In the genomic region with DNA sequence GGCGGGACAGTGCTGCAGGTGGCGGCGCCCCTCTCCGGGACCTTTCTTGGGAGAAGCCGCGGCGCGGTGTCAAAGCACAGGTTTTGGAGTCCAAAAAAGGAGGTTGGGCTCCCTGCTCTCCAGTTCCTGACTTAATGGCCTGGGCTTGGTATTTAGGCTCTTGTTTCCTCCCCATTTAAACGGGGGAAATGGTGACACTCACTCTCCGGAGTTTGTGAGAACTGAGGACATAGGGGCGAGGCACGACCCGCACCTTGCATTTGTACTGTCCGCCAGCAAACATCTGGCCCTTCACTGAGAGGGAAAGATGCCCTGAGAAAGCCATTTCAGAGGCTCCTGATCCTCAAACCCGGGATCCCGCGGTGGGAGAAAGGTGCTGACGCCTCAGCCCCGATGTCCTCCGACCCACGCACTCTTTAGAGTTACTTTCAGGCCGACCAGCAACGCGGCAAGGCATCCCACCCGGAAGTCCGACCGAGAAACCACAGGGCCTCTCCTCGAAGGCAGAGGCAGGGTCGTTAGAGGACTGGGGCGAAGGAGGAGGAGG, we compare ENCODE assay signal across 8 cellular contexts. TPM values are rescaled to one million over a fixed set of nuclear protein-coding genes. Genes with fewer than 3 reads are reported as not detected.
DNase-seq lines count a peak whose midpoint lies in the region; ATAC-seq and TF ChIP-seq lines count a peak whose summit lies in the region.

No MANE protein-coding gene starts in this region.

- peak overlapping the region; percentile 94 for H3K27ac ChIP-seq in DND-41 (ENCODE audit: low read length)
- peak overlapping the region; percentile 90 for H3K27ac ChIP-seq in PC-3 (ENCODE audit: low read length)
- H3K27ac ChIP-seq in breast epithelium = peak overlapping the region; percentile 96 to 99
- peak overlapping the region; percentile 94 to 99 (median 98) for H3K27ac ChIP-seq in right lobe of liver
- peak overlapping the region; percentile 72 for H3K27ac ChIP-seq in substantia nigra (ENCODE audit: low read depth, low read length, poor library complexity, severe bottlenecking)

- peaks cover 6% of the 10 kb centered on the region for H3F3A ChIP-seq in PC-3 (ENCODE audit: low read length, unreplicated experiment)

- H3K9ac ChIP-seq in DND-41 (ENCODE audit: low read depth, low read length) (peak overlapping the region; percentile 74), PC-3 (ENCODE audit: low read length) (peak overlapping the region; percentile 77)

- TF ChIP-seq POLR2A in breast epithelium (IDR thresholded peaks at IDR 0.05) (no peak), right lobe of liver (IDR thresholded peaks at IDR 0.05) (no peak)

- CTCF ChIA-PET in PC-3 (lab: Charles Lee) = no interaction called here

- POLR2A ChIA-PET in PC-3 (lab: Charles Lee; ENCODE audit: unreplicated experiment) = interaction anchor here (0.6 to 1.7 kb wide), 3 partner anchors 14 to 251 kb away, joined by 3 to 23 read pairs (median 3); partner anchors contain the start of gene TUT1

- BruUV-seq in PC-3 (replicated peaks; lab: Mats Ljungman, UMichigan) = TSS peak; percentile 65

- H3K27me3 ChIP-seq in DND-41 (ENCODE audit: insufficient read depth, low read length, poor library complexity) = no peaks in the 10 kb centered on the region
- H3K27me3 ChIP-seq in PC-3 (ENCODE audit: low read length) = no peaks in the 10 kb centered on the region
- no peaks in the 10 kb centered on the region for H3K27me3 ChIP-seq in breast epithelium
- no peaks in the 10 kb centered on the region for H3K27me3 ChIP-seq in right lobe of liver

- intact Hi-C loops in PC-3 (cut with micrococcal nuclease) (no loop called here), breast epithelium (cut with DNase I; ENCODE audit: low total_unique reads) (no loop called here), right lobe of liver (cut with DNase I) (no loop called here)

- H4K20me1 ChIP-seq in DND-41 (ENCODE audit: insufficient read depth, low read length) (no peaks in the 10 kb centered on the region), PC-3 (ENCODE audit: low read length) (no peaks in the 10 kb centered on the region)

- H3K4me1 ChIP-seq in DND-41 (ENCODE audit: insufficient read depth, low read length) = peaks cover 38% of the 10 kb centered on the region
- peaks cover 6% of the 10 kb centered on the region for H3K4me1 ChIP-seq in PC-3 (ENCODE audit: insufficient read depth, low read length)
- H3K4me1 ChIP-seq in breast epithelium = peaks cover 0 to 7% of the 10 kb centered on the region in 2 donors
- peaks cover 0 to 15% (median 3%) of the 10 kb centered on the region in 4 donors for H3K4me1 ChIP-seq in right lobe of liver

- peak; percentile 71 for DNase-seq in DND-41
- DNase-seq in PC-3 = no peak
- peak in 1 of 2 donors; percentile 32 for DNase-seq in breast epithelium (ENCODE audit: low spot score in 2 of 2)
- peak; percentile 46 to 65 (median 59) for DNase-seq in right lobe of liver
- peak in 26 of 49 donors; percentile 18 to 63 (median 42) for DNase-seq in substantia nigra (lab: John Stamatoyannopoulos, UW)

- no peaks in the 10 kb centered on the region for H3K9me2 ChIP-seq in PC-3 (replicated peaks; ENCODE audit: low read length)

- H3K36me3 ChIP-seq in DND-41 (ENCODE audit: insufficient read depth, low read length) (peaks cover 8% of the 10 kb centered on the region), PC-3 (ENCODE audit: low read depth, low read length) (no peaks in the 10 kb centered on the region; the same call in 1 of the 2 replicates), breast epithelium (no peaks in the 10 kb centered on the region), right lobe of liver (no peaks in the 10 kb centered on the region)

- TF ChIP-seq CTCF in DND-41 (IDR thresholded peaks at IDR 0.05; ENCODE audit: borderline replicate concordance, extremely low read depth, low read length, poor library complexity, severe bottlenecking) (no peak), PC-3 (conservative IDR thresholded peaks at IDR 0.05; ENCODE audit: low read depth, low read length) (no peak), breast epithelium (IDR thresholded peaks at IDR 0.05) (no peak), right lobe of liver (IDR thresholded peaks at IDR 0.05) (no peak)

- peaks cover 21% of the 10 kb centered on the region for H3K79me2 ChIP-seq in DND-41 (ENCODE audit: insufficient read depth, low read length)
- H3K79me2 ChIP-seq in PC-3 (ENCODE audit: low read length) = peaks cover 22% of the 10 kb centered on the region

- H3K4me2 ChIP-seq in DND-41 (ENCODE audit: insufficient read depth, low read length) (peak overlapping the region; percentile 77), PC-3 (ENCODE audit: low read length) (peak overlapping the region; percentile 88)

- peak overlapping the region; percentile 78 for H2AFZ ChIP-seq in DND-41 (ENCODE audit: low read depth, low read length)
- peak overlapping the region; percentile 96 for H2AFZ ChIP-seq in PC-3 (ENCODE audit: low read length)

- H3K9me3 ChIP-seq in DND-41 (ENCODE audit: insufficient read depth, low read length, severe bottlenecking) (no peaks in the 10 kb centered on the region), PC-3 (ENCODE audit: low read length) (no peaks in the 10 kb centered on the region), breast epithelium (no peaks in the 10 kb centered on the region), right lobe of liver (no peaks in the 10 kb centered on the region)

- no peak for ATAC-seq in DND-41 (ENCODE audit: insufficient read depth, low read depth)
- ATAC-seq in PC-3 = no peak
- peak in 3 of 4 donors; percentile 2 to 6 (median 4) for ATAC-seq in right lobe of liver
- ATAC-seq in GM19397 (IDR thresholded peaks at IDR 0.05; ENCODE audit: unreplicated experiment) = no peak
- no peak for ATAC-seq in HG03520 (IDR thresholded peaks at IDR 0.05; ENCODE audit: unreplicated experiment)
- ATAC-seq in HG03196 (IDR thresholded peaks at IDR 0.05; ENCODE audit: unreplicated experiment) = no peak

- 8% methylated on average over 17 of the region's 30 CpGs for WGBS in right lobe of liver (ENCODE audit: insufficient coverage, low coverage, low lambda C conversion rate, missing lambda C conversion rate)

- H3K4me3 ChIP-seq in DND-41 (ENCODE audit: low read depth in 1 of 2, low read length in 2 of 2) (peak overlapping the region; percentile 40 to 59; a peak in 3 of 4 replicates), PC-3 (ENCODE audit: low read length) (peak overlapping the region; percentile 64), breast epithelium (peak overlapping the region; percentile 51 to 99 (median 91)), right lobe of liver (peak overlapping the region; percentile 39 to 64 (median 62))

RNA-seq across cellular contexts. Expression of gene WDR74, which starts 2.9 kb away (rescaled TPM):
- 217 and 222 TPM in 2 replicates for total RNA-seq in PC-3 (2014; rRNA removed)
- 10 to 100 TPM; 46.6 to 62.6 (median 48.7) TPM for total RNA-seq in breast epithelium
- total RNA-seq in right lobe of liver = 10 to 100 TPM; 17.6 to 30.6 (median 24.3) TPM

RNA-seq across cellular contexts. Expression of gene TEX54, which starts 9.6 kb away (rescaled TPM):
- total RNA-seq in PC-3 (2014; rRNA removed) = not detected in 2 replicates
- 1 to 10 TPM in 1 of 3 donors, not detected in 2; 1.6 TPM for total RNA-seq in breast epithelium
- not detected for total RNA-seq in right lobe of liver

RNA-seq across cellular contexts. Expression of gene STX5, which starts 10.4 kb away (rescaled TPM):
- total RNA-seq in PC-3 (2014; rRNA removed) (41.4 and 48.2 TPM in 2 replicates), breast epithelium (10 to 100 TPM; 30.8 to 42.3 (median 34.2) TPM), right lobe of liver (10 to 100 TPM; 22.1 to 27.8 (median 24.6) TPM)

RNA-seq across cellular contexts. Expression of gene NXF1, which starts 37.0 kb away (rescaled TPM):
- 33.1 and 33.2 TPM in 2 replicates for total RNA-seq in PC-3 (2014; rRNA removed)
- total RNA-seq in breast epithelium = 10 to 100 TPM; 74.9 to 89.3 (median 76.4) TPM
- total RNA-seq in right lobe of liver = 10 to 100 TPM; 24.7 to 42.9 (median 32.3) TPM

RNA-seq across cellular contexts. Expression of gene SLC3A2, which starts 38.5 kb away (rescaled TPM):
- 243 and 304 TPM in 2 replicates for total RNA-seq in PC-3 (2014; rRNA removed)
- total RNA-seq in breast epithelium = 100 to 1,000 TPM; 147 to 214 (median 171) TPM
- total RNA-seq in right lobe of liver = 100 to 1,000 TPM in 1 of 6 experiments, 10 to 100 TPM in 5; 39.8 to 106 (median 63.0) TPM

Comparison
In these comparisons a context has a peak if more than half of its experiments do, and no peak if none do; other contexts are left out.
1. ATAC-seq: peak in right lobe of liver (3 of 4); none in DND-41 (single experiment), PC-3 (single experiment), GM19397 (single experiment), HG03520 (single experiment) and HG03196 (single experiment).
2. Peak in every context shown above with its lines, with median percentiles within 50 percentile points of each other: H3K27ac ChIP-seq and H3K4me3 ChIP-seq.